In genomic region chr1:58573138-58573537, GRCh38 we compare ENCODE assay signal across 22 cellular contexts. TPM values are rescaled to one million over a fixed set of nuclear protein-coding genes. Genes with fewer than 3 reads are reported as not detected.
DNase-seq lines count a peak whose midpoint lies in the region; TF ChIP-seq lines count a peak whose summit lies in the region.
"Had no signal": no experiment of that assay in that cellular context is flagged by ENCODE, and none has a peak within 500 bp of the region (broad histone marks: within the 10 kb centered on the region; RNA-seq: fewer than 3 reads in every experiment).

No MANE protein-coding gene starts in this region.

- H3K4me1 ChIP-seq in mammary epithelial cell (ENCODE audit: insufficient read depth, low read length), result peaks cover 53% of the 10 kb centered on the region
- H3K4me1 ChIP-seq in mucosa of stomach (ENCODE audit: control insufficient read depth, insufficient read depth, low read length), result peaks cover 51% of the 10 kb centered on the region
- peaks cover 37% of the 10 kb centered on the region for H3K4me1 ChIP-seq in vagina
- H3K4me1 ChIP-seq: A549, BE2C had no signal

- H3K9me3 Mint-ChIP-seq in activated CD4-positive, alpha-beta T cell treated with anti-CD3 and anti-CD28 coated beads, Interleukin-2, amount 10 ng/mL, durations not matched to agents 24 days and 14 days, result no peaks in the 10 kb centered on the region
- no peaks in the 10 kb centered on the region for H3K9me3 Mint-ChIP-seq in activated CD4-positive, alpha-beta T cell treated with anti-CD3 and anti-CD28 coated beads, Interleukin-2, amount 10 ng/mL, durations not matched to agents 7 days and 5 days
- H3K9me3 Mint-ChIP-seq: activated B cell treated with CpG ODN at 0.5 μM for 24 hours; activated CD8-positive, alpha-beta T cell treated with anti-CD3 and anti-CD28 coated beads for 36 hours; activated naive CD4-positive, alpha-beta T cell treated with anti-CD3 and anti-CD28 coated beads for 36 hours; activated T-cell treated with anti-CD3 and anti-CD28 coated beads, Interleukin-2, amount 50 U/mL, for 24 hours; central memory CD8-positive, alpha-beta T cell; stimulated activated naive CD8-positive, alpha-beta T cell treated with anti-CD3 and anti-CD28 coated beads, Interleukin-15, amount 100 ng/mL, for 72 hours had no signal

- POLR2A ChIA-PET in activated CD4-positive, alpha-beta T cell treated with anti-CD3 and anti-CD28 coated beads, Interleukin-2, amount 10 ng/mL, durations not matched to agents 7 days and 5 days (lab: Charles Lee), result no interaction called here

- H2AFZ ChIP-seq in mammary epithelial cell (ENCODE audit: low read depth, low read length), result no peak overlapping the region

- peak overlapping the region; percentile 49 for H3K4me3 Mint-ChIP-seq in activated CD4-positive, alpha-beta T cell treated with anti-CD3 and anti-CD28 coated beads, Interleukin-2, amount 10 ng/mL, durations not matched to agents 24 days and 14 days
- no peak overlapping the region for H3K4me3 Mint-ChIP-seq in activated CD4-positive, alpha-beta T cell treated with anti-CD3 and anti-CD28 coated beads, Interleukin-2, amount 10 ng/mL, durations not matched to agents 7 days and 5 days
- H3K4me3 Mint-ChIP-seq: activated B cell treated with CpG ODN at 0.5 μM for 24 hours; activated CD8-positive, alpha-beta T cell treated with anti-CD3 and anti-CD28 coated beads for 36 hours; activated naive CD4-positive, alpha-beta T cell treated with anti-CD3 and anti-CD28 coated beads for 36 hours; activated T-cell treated with anti-CD3 and anti-CD28 coated beads, Interleukin-2, amount 50 U/mL, for 24 hours; central memory CD8-positive, alpha-beta T cell; stimulated activated naive CD8-positive, alpha-beta T cell treated with anti-CD3 and anti-CD28 coated beads, Interleukin-15, amount 100 ng/mL, for 72 hours had no signal

- WGBS in mammary epithelial cell (ENCODE audit: low coverage, missing lambda C conversion rate), result 31% methylated on average over 2 of the region's 2 CpGs

- dilution Hi-C loops in mammary epithelial cell (cut with HindIII; ENCODE audit: low sequenced_read_pairs), result no loop called here

- H3K4me3 ChIP-seq in mammary epithelial cell (replicated peaks in 1 of 3; ENCODE audit: insufficient read depth in 1 of 3, low read depth in 2 of 3, low read length in 3 of 3), result peak overlapping the region; percentile 19 to 23 (median 21)
- H3K4me3 ChIP-seq in mucosa of stomach (ENCODE audit: low read length), result no peak overlapping the region
- no peak overlapping the region for H3K4me3 ChIP-seq in vagina
- H3K4me3 ChIP-seq: A549, SK-N-MC, spleen, uterus had no signal

- H3K9me3 ChIP-seq in mammary epithelial cell (replicated peaks; ENCODE audit: insufficient read depth, low read length) (no peaks in the 10 kb centered on the region), mucosa of stomach (ENCODE audit: control insufficient read depth, low read length) (no peaks in the 10 kb centered on the region), vagina (no peaks in the 10 kb centered on the region)
- H3K9me3 ChIP-seq: A549, BE2C, spleen, uterus had no signal

- no peak for DNase-seq in activated CD4-positive, alpha-beta T cell treated with anti-CD3 and anti-CD28 coated beads, Interleukin-2, amount 10 ng/mL, durations not matched to agents 24 days and 14 days
- DNase-seq in activated CD4-positive, alpha-beta T cell treated with anti-CD3 and anti-CD28 coated beads, Interleukin-2, amount 10 ng/mL, durations not matched to agents 7 days and 5 days, result no peak
- peak; percentile 42 for DNase-seq in mammary epithelial cell
- DNase-seq in vagina (ENCODE audit: extremely low spot score in 2 of 2), result no peak
- no peak for DNase-seq in NCI-H1092 treated with DMSO at 0.1 percent for 48 hours (lab: John Stamatoyannopoulos, UW)
- DNase-seq in NK-92 treated with Interleukin-12 subunit alpha and Interleukin-12 subunit beta, amount 100 ng/mL, for 24 hours (lab: John Stamatoyannopoulos, UW), result no peak
- no peak for DNase-seq in NCI-H446 treated with DMSO at 0.1 percent for 48 hours (lab: John Stamatoyannopoulos, UW)
- DNase-seq: activated B cell treated with CpG ODN at 0.5 μM for 24 hours, anterior cingulate cortex, BE2C, NCI-H2227 treated with DMSO at 0.1 percent for 48 hours, spleen, T-helper 9 cell, uterus had no signal

- peaks cover 78% of the 10 kb centered on the region for H3K27me3 Mint-ChIP-seq in activated CD4-positive, alpha-beta T cell treated with anti-CD3 and anti-CD28 coated beads, Interleukin-2, amount 10 ng/mL, durations not matched to agents 24 days and 14 days
- H3K27me3 Mint-ChIP-seq in activated CD4-positive, alpha-beta T cell treated with anti-CD3 and anti-CD28 coated beads, Interleukin-2, amount 10 ng/mL, durations not matched to agents 7 days and 5 days, result peaks cover 85% of the 10 kb centered on the region

- H3K36me3 ChIP-seq in mammary epithelial cell (ENCODE audit: insufficient read depth, low read length), result no peaks in the 10 kb centered on the region
- H3K36me3 ChIP-seq in mucosa of stomach (ENCODE audit: control insufficient read depth, insufficient read depth, low read length), result no peaks in the 10 kb centered on the region
- no peaks in the 10 kb centered on the region for H3K36me3 ChIP-seq in vagina
- H3K36me3 ChIP-seq: BE2C, spleen, uterus had no signal

- CTCF ChIA-PET in activated CD4-positive, alpha-beta T cell treated with anti-CD3 and anti-CD28 coated beads, Interleukin-2, amount 10 ng/mL, durations not matched to agents 7 days and 5 days (lab: Charles Lee), result interaction anchor here (0.9 to 1.0 kb wide), 2 partner anchors 17 to 19 kb away, joined by 3 to 4 read pairs; no protein-coding TSS in a partner anchor
- CTCF ChIA-PET in mammary epithelial cell (lab: Charles Lee; ENCODE audit: low non-redundant PET), result no interaction called here

- BruUV-seq in mammary epithelial cell (replicated peaks; lab: Mats Ljungman, UMichigan), result no TSS peak

- no peak for TF ChIP-seq CTCF in mammary epithelial cell (conservative IDR thresholded peaks at IDR 0.05 in 1 of 2, IDR thresholded peaks at IDR 0.05 in 1 of 2; ENCODE audit: extremely low read depth in 1 of 2, insufficient read depth in 1 of 2, low read depth in 1 of 2, low read length in 2 of 2)
- TF ChIP-seq CTCF in vagina (IDR thresholded peaks at IDR 0.05), result no peak

- no peaks in the 10 kb centered on the region for H4K20me1 ChIP-seq in mammary epithelial cell (ENCODE audit: insufficient read depth, low read length)

- H3K4me1 Mint-ChIP-seq in activated CD4-positive, alpha-beta T cell treated with anti-CD3 and anti-CD28 coated beads, Interleukin-2, amount 10 ng/mL, durations not matched to agents 24 days and 14 days, result peaks cover 34% of the 10 kb centered on the region
- H3K4me1 Mint-ChIP-seq in activated CD4-positive, alpha-beta T cell treated with anti-CD3 and anti-CD28 coated beads, Interleukin-2, amount 10 ng/mL, durations not matched to agents 7 days and 5 days, result peaks cover 36% of the 10 kb centered on the region

- H3K4me2 ChIP-seq in mammary epithelial cell (ENCODE audit: insufficient read depth, low read depth, low read length), result peak overlapping the region; percentile 85
- H3K4me2 ChIP-seq: A549 had no signal

- H3K27ac Mint-ChIP-seq in activated CD4-positive, alpha-beta T cell treated with anti-CD3 and anti-CD28 coated beads, Interleukin-2, amount 10 ng/mL, durations not matched to agents 24 days and 14 days, result peak overlapping the region; percentile 52
- no peak overlapping the region for H3K27ac Mint-ChIP-seq in activated CD4-positive, alpha-beta T cell treated with anti-CD3 and anti-CD28 coated beads, Interleukin-2, amount 10 ng/mL, durations not matched to agents 7 days and 5 days
- H3K27ac Mint-ChIP-seq: activated B cell treated with CpG ODN at 0.5 μM for 24 hours; activated T-cell treated with anti-CD3 and anti-CD28 coated beads, Interleukin-2, amount 50 U/mL, for 24 hours had no signal

- in situ Hi-C loops in mammary epithelial cell (cut with MboI; ENCODE audit: low sequenced_read_pairs in 2 of 2), result no loop called here

- H3K36me3 Mint-ChIP-seq in activated CD4-positive, alpha-beta T cell treated with anti-CD3 and anti-CD28 coated beads, Interleukin-2, amount 10 ng/mL, durations not matched to agents 24 days and 14 days (ENCODE audit: low read depth), result peaks cover 1% of the 10 kb centered on the region
- H3K36me3 Mint-ChIP-seq in activated CD4-positive, alpha-beta T cell treated with anti-CD3 and anti-CD28 coated beads, Interleukin-2, amount 10 ng/mL, durations not matched to agents 7 days and 5 days (ENCODE audit: low read depth), result no peaks in the 10 kb centered on the region

- H3K9ac ChIP-seq in mammary epithelial cell (ENCODE audit: insufficient read depth, low read length), result peak overlapping the region; percentile 58
- peak overlapping the region; percentile 89 for H3K9ac ChIP-seq in mucosa of stomach (ENCODE audit: low read length)

- H3K27ac ChIP-seq in mammary epithelial cell (ENCODE audit: insufficient read depth, low read depth, low read length), result peak overlapping the region; percentile 99
- H3K27ac ChIP-seq in vagina, result peak overlapping the region; percentile 78
- H3K27ac ChIP-seq: SK-N-MC, spleen, uterus had no signal

- intact Hi-C loops in activated CD4-positive, alpha-beta T cell treated with anti-CD3 and anti-CD28 coated beads, Interleukin-2, amount 10 ng/mL, durations not matched to agents 24 days and 14 days (cut with micrococcal nuclease), result loop anchor here (1.0 kb wide), 2 partner anchors 11 to 27 kb away; partner anchors contain the start of gene OMA1
- intact Hi-C loops in mammary epithelial cell (cut with micrococcal nuclease), result no loop called here
- intact Hi-C loops in vagina (cut with DNase I), result no loop called here

- no peak for TF ChIP-seq POLR2A in vagina (IDR thresholded peaks at IDR 0.05)

- H3K79me2 ChIP-seq in mammary epithelial cell (ENCODE audit: insufficient read depth, low read length), result peaks cover 44% of the 10 kb centered on the region

- H3K27me3 ChIP-seq in mammary epithelial cell (ENCODE audit: insufficient read depth, low read length), result no peaks in the 10 kb centered on the region
- no peaks in the 10 kb centered on the region for H3K27me3 ChIP-seq in mucosa of stomach (ENCODE audit: control insufficient read depth, insufficient read depth, low read length)
- H3K27me3 ChIP-seq in vagina, result no peaks in the 10 kb centered on the region

RNA-seq across cellular contexts. Expression of gene TACSTD2, which starts 3.9 kb away (rescaled TPM):
- 0.07 TPM in 1 of 2 replicates, not detected in the other for total RNA-seq in activated CD4-positive, alpha-beta T cell treated with anti-CD3 and anti-CD28 coated beads, Interleukin-2, amount 10 ng/mL, durations not matched to agents 24 days and 14 days
- not detected for total RNA-seq in activated CD4-positive, alpha-beta T cell treated with anti-CD3 and anti-CD28 coated beads, Interleukin-2, amount 10 ng/mL, durations not matched to agents 7 days and 5 days
- total RNA-seq in mammary epithelial cell (100 to 1,000 TPM; 231 to 244 TPM), vagina (203 TPM)
- 135 TPM for polyA plus RNA-seq in mammary epithelial cell
- 98.6 TPM for polyA minus RNA-seq in mammary epithelial cell
- total RNA-seq: activated B cell treated with CpG ODN at 0.5 μM for 24 hours; activated naive CD4-positive, alpha-beta T cell treated with anti-CD3 and anti-CD28 coated beads for 36 hours had no signal
- polyA plus RNA-seq: A549 had no signal

RNA-seq across cellular contexts. Expression of gene OMA1, which starts 26.6 kb away (rescaled TPM):
- 10.6 and 13.8 TPM in 2 replicates for total RNA-seq in activated CD4-positive, alpha-beta T cell treated with anti-CD3 and anti-CD28 coated beads, Interleukin-2, amount 10 ng/mL, durations not matched to agents 24 days and 14 days
- total RNA-seq in activated CD4-positive, alpha-beta T cell treated with anti-CD3 and anti-CD28 coated beads, Interleukin-2, amount 10 ng/mL, durations not matched to agents 7 days and 5 days, result 10 to 100 TPM; 19.1 to 23.5 TPM
- total RNA-seq in mammary epithelial cell, result 10 to 100 TPM; 14.8 to 20.3 TPM
- polyA plus RNA-seq in mammary epithelial cell, result 10.9 TPM
- polyA minus RNA-seq in mammary epithelial cell, result not detected
- 19.9 TPM for total RNA-seq in vagina

Comparison
In these comparisons a context has a peak if more than half of its experiments do, and no peak if none do; other contexts are left out.
1. H3K4me3 ChIP-seq: peak in mammary epithelial cell (3 of 3); none in mucosa of stomach (single experiment) and vagina (0 of 2).
2. RNA of gene TACSTD2, which starts 3.9 kb away (total RNA-seq): 231 to 244 TPM in mammary epithelial cell and 203 TPM in vagina (single experiment); 0.07 TPM in activated CD4-positive, alpha-beta T cell treated with anti-CD3 and anti-CD28 coated beads, Interleukin-2, amount 10 ng/mL, durations not matched to agents 24 days and 14 days and not detected in activated CD4-positive, alpha-beta T cell treated with anti-CD3 and anti-CD28 coated beads, Interleukin-2, amount 10 ng/mL, durations not matched to agents 7 days and 5 days; every median in the first group is over 100 times any median in the second.